8 cellular contexts compared by ENCODE assay signal in genomic region chr1:229558460-229559335, GRCh38. TPM values are rescaled to one million over a fixed set of nuclear protein-coding genes. Genes with fewer than 3 reads are reported as not detected.
DNase-seq lines count a peak whose midpoint lies in the region; FAIRE-seq and TF ChIP-seq lines count a peak whose summit lies in the region.

Gene ABCB10, minus strand, starts transcription at chr1:229558707. Its CDS starts 55 bp downstream, at chr1:229558652.

- peak within 1 kb of the TSS; percentile 64 for H3K56ac ChIP-seq in H1 (replicated peaks; ENCODE audit: insufficient read length, low read depth, low read length)

- H3K4me3 ChIP-seq in Caco-2 (ENCODE audit: low read depth, low read length) (peak within 1 kb of the TSS; percentile 65), H1 (ENCODE audit: extremely low read depth in 1 of 4, insufficient read depth in 2 of 4, low read depth in 3 of 4, low read length in 4 of 4) (peak within 1 kb of the TSS; percentile 75 to 91 (median 76)), mesenchymal stem cell (ENCODE audit: insufficient read depth in 1 of 2, low read depth in 1 of 2, low read length in 2 of 2) (peak within 1 kb of the TSS; percentile 92 to 94)

- H3K4me1 Mint-ChIP-seq in Caco-2 (ENCODE audit: low read depth, unreplicated experiment): peaks cover 18% of the 10 kb centered on the region

- H2BK15ac ChIP-seq in H1 (ENCODE audit: low read length) (0 out of 2 replicates have a peak within 1 kb of the TSS, but pooled peaks have one; percentile 29), mesenchymal stem cell (ENCODE audit: low read depth, poor library complexity, severe bottlenecking) (peak within 1 kb of the TSS; percentile 92)

- H2BK12ac ChIP-seq in H1 (ENCODE audit: low read depth, low read length): no peak within 1 kb of the TSS
- H2BK12ac ChIP-seq in mesenchymal stem cell (ENCODE audit: low read length in 2 of 2): peak within 1 kb of the TSS in 1 of 2 experiments; percentile 67

- H4K5ac ChIP-seq in H1 (ENCODE audit: insufficient read length, low read depth, low read length): peak within 1 kb of the TSS; percentile 15

- peaks cover 3 to 4% of the 10 kb centered on the region in 2 experiments for H4K20me1 ChIP-seq in H1 (replicated peaks in 1 of 2; ENCODE audit: control insufficient read depth in 1 of 2, insufficient read depth in 2 of 2, low read length in 2 of 2)

- no TSS peak for BruUV-seq in Caco-2 (replicated peaks; lab: Mats Ljungman, UMichigan)

- H2AK5ac ChIP-seq in H1 (ENCODE audit: low read depth, low read length) (no peak within 1 kb of the TSS), mesenchymal stem cell (ENCODE audit: low read length, severe bottlenecking) (no peak within 1 kb of the TSS)

- no peaks in the 10 kb centered on the region for H3K9me3 Mint-ChIP-seq in Caco-2 (ENCODE audit: unreplicated experiment)

- H3K4me2 ChIP-seq in H1 (ENCODE audit: insufficient read depth in 1 of 2, low read depth in 2 of 2, low read length in 2 of 2): peak within 1 kb of the TSS; percentile 71 to 76
- H3K4me2 ChIP-seq in mesenchymal stem cell (ENCODE audit: low read length, poor library complexity, severe bottlenecking): peak within 1 kb of the TSS; percentile 98

- TF ChIP-seq EP300 in H1 (IDR thresholded peaks at IDR 0.05; ENCODE audit: borderline replicate concordance in 1 of 2, low read depth in 2 of 2, low read length in 2 of 2): peak in 1 of 2 experiments; percentile 67; a peak in 1 of 3 replicates

- FAIRE-seq in H1 (lab: Jason Lieb, UNC): no peak

- no peak within 1 kb of the TSS; the same call in 1 of the 2 replicates for H3K27ac ChIP-seq in H1 (ENCODE audit: low read depth, low read length)
- H3K27ac ChIP-seq in mesenchymal stem cell (ENCODE audit: low read length, poor library complexity, severe bottlenecking): no peak within 1 kb of the TSS

- H2BK5ac ChIP-seq in H1 (ENCODE audit: low read depth, low read length) (no peak within 1 kb of the TSS; the same call in 1 of the 2 replicates), mesenchymal stem cell (ENCODE audit: low read depth, low read length, poor library complexity, severe bottlenecking) (peak within 1 kb of the TSS; percentile 81)

- H3K27me3 ChIP-seq in Caco-2 (replicated peaks; ENCODE audit: control insufficient read depth, insufficient read depth, low read length) (no peaks in the 10 kb centered on the region), H1 (replicated peaks in 1 of 4; ENCODE audit: control insufficient read depth in 3 of 4, extremely low read depth in 1 of 4, insufficient read depth in 3 of 4, low read length in 3 of 4) (no peaks in the 10 kb centered on the region; a peak in 1 of 7 replicates), mesenchymal stem cell (ENCODE audit: control insufficient read depth in 1 of 2, insufficient read depth in 1 of 2, low read length in 2 of 2) (no peaks in the 10 kb centered on the region)

- H3K36me3 Mint-ChIP-seq in Caco-2 (ENCODE audit: insufficient read depth, unreplicated experiment): no peaks in the 10 kb centered on the region

- POLR2A ChIA-PET in Caco-2 (lab: Charles Lee) (interaction anchor here (0.5 to 1.2 kb wide), 8 partner anchors 50 to 259 kb away, joined by 3 to 9 read pairs (median 4); partner anchors contain the start of genes NUP133, TAF5L and URB2), H1 (lab: Charles Lee; ENCODE audit: partially characterized antibody) (interaction anchor here (0.6 to 1.3 kb wide), 5 partner anchors 20 to 74 kb away, joined by 3 to 9 read pairs (median 3); partner anchors contain the start of genes TAF5L and URB2)

- H3K23ac ChIP-seq in H1 (ENCODE audit: insufficient read length) (no peak within 1 kb of the TSS), mesenchymal stem cell (ENCODE audit: low read length in 2 of 2) (peak within 1 kb of the TSS in 1 of 2 experiments; percentile 64)

- intact Hi-C loops in Caco-2 (cut with micrococcal nuclease; ENCODE audit: unreplicated experiment): loop anchor here (1.0 kb wide), 1 partner anchor 68 kb away; the partner anchor contains the start of genes TAF5L and URB2

- H3K14ac ChIP-seq in H1 (ENCODE audit: insufficient read length): no peak within 1 kb of the TSS
- peak within 1 kb of the TSS; percentile 41 to 64 for H3K14ac ChIP-seq in mesenchymal stem cell (ENCODE audit: low read length in 2 of 2)

- H3K18ac ChIP-seq in H1 (ENCODE audit: extremely low read depth, low read length) (no peak within 1 kb of the TSS; the same call in none of the 2 replicates), mesenchymal stem cell (ENCODE audit: low read depth in 1 of 2, low read length in 2 of 2) (peak within 1 kb of the TSS; percentile 88 to 94)

- H3K79me2 ChIP-seq in H1 (ENCODE audit: control insufficient read depth in 1 of 2, insufficient read depth in 2 of 2, low read length in 2 of 2): peaks cover 0 to 21% of the 10 kb centered on the region in 2 experiments; a peak in 2 of 4 replicates

- 1% methylated on average over 56 of the region's 109 CpGs; no CpG with 5 or more reads in 1 of the 2 experiments for WGBS in H1 (ENCODE audit: extremely low coverage in 1 of 2, insufficient coverage in 1 of 2, insufficient read length in 1 of 2, insufficient replicate concordance in 2 of 2, low coverage in 1 of 2, low lambda C conversion rate in 2 of 2, missing lambda C conversion rate in 1 of 2), 2 experiments
- WGBS in mesenchymal stem cell: under 1% methylated on average over 89 of the region's 109 CpGs

- no peak within 1 kb of the TSS for H2BK120ac ChIP-seq in H1 (replicated peaks; ENCODE audit: low read depth, low read length)
- H2BK120ac ChIP-seq in mesenchymal stem cell (ENCODE audit: low read depth, low read length): peak within 1 kb of the TSS; percentile 71

- no peak; a peak in 1 of 3 replicates for TF ChIP-seq POLR2A in H1 (IDR thresholded peaks at IDR 0.05; ENCODE audit: control extremely low read depth in 1 of 2, low read depth in 2 of 2, low read length in 2 of 2)

- peak within 1 kb of the TSS; percentile 78 for H3K27ac Mint-ChIP-seq in Caco-2 (ENCODE audit: unreplicated experiment)

- H3K4ac ChIP-seq in H1 (replicated peaks; ENCODE audit: insufficient read length, low read depth, low read length) (no peak within 1 kb of the TSS), mesenchymal stem cell (ENCODE audit: low read depth in 1 of 2, low read length in 2 of 2) (peak within 1 kb of the TSS; percentile 77 to 94)

- peaks cover 2% of the 10 kb centered on the region for H3K79me1 ChIP-seq in H1 (ENCODE audit: low read depth, low read length)
- H3K79me1 ChIP-seq in mesenchymal stem cell (replicated peaks; ENCODE audit: low read length, poor library complexity, severe bottlenecking): peaks cover 21% of the 10 kb centered on the region

- H3K9ac ChIP-seq in H1 (replicated peaks in 1 of 4; ENCODE audit: extremely low read depth in 1 of 4, low read depth in 3 of 4, low read length in 3 of 4) (peak within 1 kb of the TSS; percentile 38 to 79 (median 60)), mesenchymal stem cell (ENCODE audit: low read length) (peak within 1 kb of the TSS; percentile 81)

- H2AFZ ChIP-seq in H1 (ENCODE audit: low read length) (no peak within 1 kb of the TSS; the same call in 1 of the 2 replicates), mesenchymal stem cell (ENCODE audit: low read depth, low read length) (peak within 1 kb of the TSS; percentile 93)

- no peak within 1 kb of the TSS for H2BK20ac ChIP-seq in H1 (ENCODE audit: low read length)

- H3K27me3 Mint-ChIP-seq in Caco-2 (ENCODE audit: insufficient read depth, unreplicated experiment): no peaks in the 10 kb centered on the region

- H3K9me3 ChIP-seq in Caco-2 (no peaks in the 10 kb centered on the region), H1 (ENCODE audit: insufficient read depth in 2 of 2, low read depth in 1 of 2, low read length in 1 of 2) (no peaks in the 10 kb centered on the region), mesenchymal stem cell (ENCODE audit: control insufficient read depth, low read length) (no peaks in the 10 kb centered on the region)

- H4K8ac ChIP-seq in H1 (ENCODE audit: extremely low read depth, insufficient read depth, low read length) (peak within 1 kb of the TSS; percentile 58), mesenchymal stem cell (ENCODE audit: low read length) (peak within 1 kb of the TSS; percentile 62)

- peak within 1 kb of the TSS; percentile 88 for H3K4me3 Mint-ChIP-seq in Caco-2 (ENCODE audit: unreplicated experiment)

- CTCF ChIA-PET in Caco-2 (lab: Charles Lee) (interaction anchor here (0.6 to 1.5 kb wide), 10 partner anchors 19 to 1367 kb away, joined by 3 to 12 read pairs (median 3); no protein-coding TSS in a partner anchor), H1 (lab: Charles Lee; ENCODE audit: partially characterized antibody) (interaction anchor here (0.6 to 2.5 kb wide), 9 partner anchors 20 to 533 kb away, joined by 3 to 14 read pairs (median 3); partner anchors contain the start of genes TAF5L and URB2)

- H3K23me2 ChIP-seq in H1 (ENCODE audit: low read depth, low read length): no peaks in the 10 kb centered on the region; the same call in 1 of the 2 replicates

- peaks cover 7% of the 10 kb centered on the region; the same call in 1 of the 2 replicates for H3K4me1 ChIP-seq in Caco-2
- H3K4me1 ChIP-seq in H1 (replicated peaks in 1 of 4; ENCODE audit: control insufficient read depth in 3 of 4, insufficient read depth in 4 of 4, low read length in 3 of 4): peaks cover 0 to 12% (median 2%) of the 10 kb centered on the region in 4 experiments; a peak in 4 of 7 replicates
- H3K4me1 ChIP-seq in mesenchymal stem cell (ENCODE audit: control insufficient read depth, insufficient read depth, low read depth, low read length): peaks cover 8% of the 10 kb centered on the region

- peak; percentile 97 to 99 for DNase-seq in Caco-2
- DNase-seq in GM20000 (ENCODE audit: low spot score): peak; percentile 98
- DNase-seq in HT-29 (ENCODE audit: low spot score): peak; percentile 97
- peak; percentile 96 for DNase-seq in NOMO-1 treated with DMSO at 0.1 percent for 48 hours (lab: John Stamatoyannopoulos, UW; ENCODE audit: unreplicated experiment)
- DNase-seq in activated CD8-positive, alpha-beta memory T cell treated with anti-CD3 and anti-CD28 coated beads for 4 hours (ENCODE audit: low read depth in 2 of 2): peak; percentile 69 to 73
- peak; percentile 97 to 98 for DNase-seq in H1 (ENCODE audit: low read depth in 1 of 2, low spot score in 2 of 2)
- DNase-seq in mesenchymal stem cell: peak; percentile 97
- DNase-seq in stimulated activated CD8-positive, alpha-beta memory T cell treated with anti-CD3 and anti-CD28 coated beads, Interleukin-12 subunit alpha, Interleukin-12 subunit beta, amount 100 ng/mL, for 4 hours (ENCODE audit: low read depth): peak; percentile 81

- H4K91ac ChIP-seq in H1 (replicated peaks; ENCODE audit: insufficient read length, low read length) (no peak within 1 kb of the TSS), mesenchymal stem cell (ENCODE audit: low read length) (peak within 1 kb of the TSS; percentile 72)

- H3K36me3 ChIP-seq in Caco-2 (ENCODE audit: control insufficient read depth, insufficient read depth, low read length) (no peaks in the 10 kb centered on the region), H1 (ENCODE audit: control insufficient read depth in 2 of 4, insufficient read depth in 4 of 4, low read length in 3 of 4) (no peaks in the 10 kb centered on the region), mesenchymal stem cell (ENCODE audit: control insufficient read depth in 1 of 2, insufficient read depth in 2 of 2, low read depth in 1 of 2, low read length in 2 of 2) (peaks cover 0 to 4% of the 10 kb centered on the region in 2 experiments)

- TF ChIP-seq RAD21 in H1 (IDR thresholded peaks at IDR 0.05 in 1 of 2, conservative IDR thresholded peaks at IDR 0.05 in 1 of 2; ENCODE audit: low read depth in 2 of 2, low read length in 2 of 2): peak; percentile 22 to 50; a peak in 3 of 4 replicates

- TF ChIP-seq CTCF in Caco-2 (IDR thresholded peaks at IDR 0.05; ENCODE audit: insufficient read depth in 1 of 2, low read depth in 1 of 2, low read length in 1 of 2, severe bottlenecking in 1 of 2, unreplicated experiment in 1 of 2) (peak; percentile 77 to 88), GM20000 (IDR thresholded peaks at IDR 0.05; ENCODE audit: extremely low read depth, missing control alignments) (peak; percentile 90), H1 (IDR thresholded peaks at IDR 0.05; ENCODE audit: control extremely low read depth in 1 of 3, insufficient read depth in 1 of 3, low read depth in 1 of 3, low read length in 3 of 3) (peak; percentile 82 to 91 (median 88))

RNA-seq across cellular contexts. Expression of gene ABCB10, which starts in this region (rescaled TPM):
- total RNA-seq in Caco-2 (2022): 27.5 and 31.9 TPM in 2 replicates
- 10.3 and 13.5 TPM in 2 replicates for total RNA-seq in HT-29 (2014; rRNA removed; shearing (Covaris generic))
- 8.1 and 11.9 TPM in 2 replicates for total RNA-seq in H1 (2021; fragmentation: NEBNext Ultra II Directional; extraction: Animal tissue kit (Norgen Biotek cat#: 25700))
- polyA plus RNA-seq in H1 (2011; rRNA removed): 2.6 and 3.6 TPM in 2 replicates
- polyA plus RNA-seq in H1 (2011; cell fraction: cytosol; rRNA removed): 3.5 TPM
- polyA plus RNA-seq in H1 (2011; cell fraction: nucleus; rRNA removed): 9.9 TPM
- polyA plus RNA-seq in H1 (2012, experiment 1 of 2): 4.1 to 6.5 TPM (median 5.6 TPM) in 4 replicates
- 0.83 TPM for polyA plus RNA-seq in H1 (2012, experiment 2 of 2)
- 6.0 TPM for polyA plus RNA-seq in H1 (2013, experiment 1 of 2)
- polyA plus RNA-seq in H1 (2013, experiment 2 of 2): 5.6 TPM
- polyA minus RNA-seq in H1 (2011; rRNA and poly(A)+ RNA removed): 6.9 and 10.7 TPM in 2 replicates
- polyA minus RNA-seq in H1 (2011; cell fraction: cytosol; rRNA and poly(A)+ RNA removed): 4.6 TPM
- polyA minus RNA-seq in H1 (2011; cell fraction: nucleus; rRNA and poly(A)+ RNA removed): 10.9 TPM
- 8.3 TPM for polyA plus RNA-seq in mesenchymal stem cell (2013, experiment 1 of 2)
- 9.0 TPM for polyA plus RNA-seq in mesenchymal stem cell (2013, experiment 2 of 2)
